In genomic region chr10:12241810-12242529, GRCh38 we compare ENCODE assay signal across 9 cellular contexts. TPM values are rescaled to one million over a fixed set of nuclear protein-coding genes. Genes with fewer than 3 reads are reported as not detected.
A peak's percentile ranks its signal among the peaks of the same experiment; 100 is the strongest.
DNase-seq lines count a peak whose midpoint lies in the region; ATAC-seq and TF ChIP-seq lines count a peak whose summit lies in the region.
"Had no signal": no experiment of that assay in that cellular context is flagged by ENCODE, and none has a peak within 500 bp of the region (broad histone marks: within the 10 kb centered on the region; RNA-seq: fewer than 3 reads in every experiment).

No MANE protein-coding gene starts in this region.

- peak; percentile 76 for ATAC-seq in HG02610 (IDR thresholded peaks at IDR 0.05; ENCODE audit: unreplicated experiment)
- ATAC-seq in GM21367 (IDR thresholded peaks at IDR 0.05; ENCODE audit: unreplicated experiment), result no peak
- no peak for ATAC-seq in GM18519 (IDR thresholded peaks at IDR 0.05; ENCODE audit: low FRiP score, unreplicated experiment)

- peaks cover 31% of the 10 kb centered on the region for H3K4me1 ChIP-seq in left ventricle myocardium inferior

- peak overlapping the region; percentile 20 for H3K4me3 ChIP-seq in left ventricle myocardium inferior
- H3K4me3 ChIP-seq: Peyer's patch had no signal

- peaks cover 54% of the 10 kb centered on the region for H3K36me3 ChIP-seq in left ventricle myocardium inferior

- intact Hi-C loops in left ventricle myocardium inferior (cut with micrococcal nuclease), result no loop called here

- H3K9me3 ChIP-seq in left ventricle myocardium inferior (replicated peaks), result no peaks in the 10 kb centered on the region
- H3K9me3 ChIP-seq: Peyer's patch had no signal

- no peaks in the 10 kb centered on the region for H3K27me3 ChIP-seq in left ventricle myocardium inferior (ENCODE audit: low read depth)
- H3K27me3 ChIP-seq: Peyer's patch had no signal

- DNase-seq in activated CD4-positive, alpha-beta T cell treated with anti-CD3 and anti-CD28 coated beads, Interleukin-2, amount 50 U/mL, for 4 hours, result peak; percentile 9 to 21
- peak; percentile 50 for DNase-seq in left ventricle myocardium inferior
- DNase-seq in stimulated activated CD8-positive, alpha-beta memory T cell treated with anti-CD3 and anti-CD28 coated beads, Interleukin-12 subunit alpha, Interleukin-12 subunit beta, amount 100 ng/mL, for 24 hours (ENCODE audit: extremely low read depth), result peak; percentile 22
- DNase-seq in kidney tubule cell (ENCODE audit: low spot score), result no peak
- no peak for DNase-seq in dedifferentiated amniotic fluid mesenchymal stem cell (ENCODE audit: extremely low spot score)

- H3K27ac ChIP-seq in left ventricle myocardium inferior (replicated peaks), result peak overlapping the region; percentile 85

- TF ChIP-seq CTCF in left ventricle myocardium inferior (IDR thresholded peaks at IDR 0.05; ENCODE audit: borderline replicate concordance), result no peak

RNA-seq across cellular contexts. Expression of gene CDC123, which starts 46.0 kb away (rescaled TPM):
- total RNA-seq in left ventricle myocardium inferior, result 41.8 TPM

RNA-seq across cellular contexts. Expression of gene NUDT5, which starts 46.3 kb away (rescaled TPM):
- 8.6 TPM for total RNA-seq in left ventricle myocardium inferior

Comparison
In these comparisons a context has a peak if more than half of its experiments do, and no peak if none do; other contexts are left out.
1. DNase-seq: peak in activated CD4-positive, alpha-beta T cell treated with anti-CD3 and anti-CD28 coated beads, Interleukin-2, amount 50 U/mL, for 4 hours (2 of 2), left ventricle myocardium inferior (single experiment) and stimulated activated CD8-positive, alpha-beta memory T cell treated with anti-CD3 and anti-CD28 coated beads, Interleukin-12 subunit alpha, Interleukin-12 subunit beta, amount 100 ng/mL, for 24 hours (single experiment); none in kidney tubule cell (single experiment) and dedifferentiated amniotic fluid mesenchymal stem cell (single experiment).